Comparison of ENCODE assay signal across 19 cellular contexts in the genomic region with DNA sequence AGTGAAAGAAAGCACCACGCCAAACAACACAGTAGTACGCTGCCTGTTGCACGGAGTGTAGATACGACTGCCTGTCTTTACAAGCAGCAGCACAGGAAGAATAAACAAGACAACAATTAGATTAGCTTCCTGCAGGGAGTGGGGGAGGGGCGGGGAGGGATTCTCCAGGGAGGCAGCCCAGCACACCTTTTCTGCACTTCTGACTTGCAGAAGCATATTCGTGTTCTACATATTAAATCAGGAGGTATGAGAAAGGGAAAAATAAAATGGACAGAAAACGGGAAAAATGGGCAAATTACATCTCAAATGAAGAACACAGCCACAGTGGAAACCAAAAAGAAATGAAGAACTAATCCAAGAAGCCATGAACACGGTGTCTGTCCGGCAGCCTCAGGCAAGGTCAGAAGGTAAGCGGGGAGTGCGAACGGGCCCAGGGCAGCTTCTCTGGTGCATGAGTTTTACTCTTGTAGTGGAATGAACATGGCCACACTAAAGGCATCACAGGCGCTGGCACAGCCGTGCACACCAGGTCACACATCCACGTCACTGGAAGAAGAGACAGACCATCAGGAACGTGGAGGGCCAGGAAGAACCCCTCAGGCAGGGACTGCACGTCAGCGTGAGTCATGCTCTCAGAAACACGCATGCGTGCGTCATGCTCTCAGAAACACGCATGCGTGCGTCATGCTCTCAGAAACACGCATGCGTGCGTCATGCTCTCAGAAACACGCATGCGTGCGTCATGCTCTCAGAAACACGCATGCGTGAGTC. TPM values are rescaled to one million over a fixed set of nuclear protein-coding genes. Genes with fewer than 3 reads are reported as not detected.
DNase-seq lines count a peak whose midpoint lies in the region; ATAC-seq and TF ChIP-seq lines count a peak whose summit lies in the region.
"Had no signal": no experiment of that assay in that cellular context is flagged by ENCODE, and none has a peak within 500 bp of the region (broad histone marks: within the 10 kb centered on the region; RNA-seq: fewer than 3 reads in every experiment).

No MANE protein-coding gene starts in this region.

- peak overlapping the region; percentile 81 for H3K4me2 ChIP-seq in neural progenitor cell

- H3K9me3 ChIP-seq in HUES6 (ENCODE audit: control insufficient read depth, insufficient read depth, low read depth, low read length) (peaks cover 11% of the 10 kb centered on the region), neural progenitor cell (ENCODE audit: low read depth) (no peaks in the 10 kb centered on the region)

- peaks cover 11% of the 10 kb centered on the region for H3K9me3 Mint-ChIP-seq in neural progenitor cell
- H3K9me3 Mint-ChIP-seq in activated CD8-positive, alpha-beta memory T cell treated with anti-CD3 and anti-CD28 coated beads, Interleukin-2, amount 10 ng/mL, durations not matched to agents 7 days and 5 days (ENCODE audit: low read depth) = peaks cover 2% of the 10 kb centered on the region
- H3K9me3 Mint-ChIP-seq: natural killer cell had no signal

- H3K79me2 ChIP-seq in neural progenitor cell (ENCODE audit: low read depth) = no peaks in the 10 kb centered on the region

- no peak for ATAC-seq in HG02571 (IDR thresholded peaks at IDR 0.05; ENCODE audit: unreplicated experiment)
- no peak for ATAC-seq in activated CD8-positive, alpha-beta memory T cell treated with anti-CD3 and anti-CD28 coated beads, Interleukin-2, amount 10 ng/mL, durations not matched to agents 7 days and 5 days
- ATAC-seq: activated T-cell treated with anti-CD3 and anti-CD28 coated beads, Interleukin-2, amount 50 U/mL, for 72 hours; natural killer cell; stimulated activated naive B cell treated with anti-CD40 and anti-IgM and Interleukin-4, amounts not matched to agents 10 μg/mL and 1 μg/mL and 100 μg/mL, for 72 hours had no signal

- H3K9ac ChIP-seq in HUES6 (ENCODE audit: low read length) (no peak overlapping the region), neural progenitor cell (no peak overlapping the region)

- peaks cover 25% of the 10 kb centered on the region for H3K4me1 ChIP-seq in HUES6 (ENCODE audit: control insufficient read depth, insufficient read depth, low read length)
- H3K4me1 ChIP-seq in neural progenitor cell = peaks cover 28% of the 10 kb centered on the region

- peak overlapping the region; percentile 29 for H3K4me3 ChIP-seq in HUES6 (ENCODE audit: low read depth, low read length)
- peak overlapping the region; percentile 32 for H3K4me3 ChIP-seq in neural progenitor cell
- H3K4me3 ChIP-seq: dorsolateral prefrontal cortex, esophagus muscularis mucosa, upper lobe of left lung had no signal

- peaks cover 48% of the 10 kb centered on the region for H3K27me3 Mint-ChIP-seq in neural progenitor cell (ENCODE audit: insufficient read depth, low read depth)
- H3K27me3 Mint-ChIP-seq in activated CD8-positive, alpha-beta memory T cell treated with anti-CD3 and anti-CD28 coated beads, Interleukin-2, amount 10 ng/mL, durations not matched to agents 7 days and 5 days = peaks cover 22% of the 10 kb centered on the region

- peaks cover 30% of the 10 kb centered on the region for H3K4me1 Mint-ChIP-seq in neural progenitor cell
- no peaks in the 10 kb centered on the region for H3K4me1 Mint-ChIP-seq in activated CD8-positive, alpha-beta memory T cell treated with anti-CD3 and anti-CD28 coated beads, Interleukin-2, amount 10 ng/mL, durations not matched to agents 7 days and 5 days
- H3K4me1 Mint-ChIP-seq: activated CD4-positive, alpha-beta memory T cell treated with anti-CD3 and anti-CD28 coated beads, Interleukin-2, amount 10 ng/mL, durations not matched to agents 7 days and 5 days had no signal

- TF ChIP-seq CTCF in neural progenitor cell (IDR thresholded peaks at IDR 0.05) = no peak

- H3K36me3 Mint-ChIP-seq in neural progenitor cell = no peaks in the 10 kb centered on the region
- H3K36me3 Mint-ChIP-seq in activated CD8-positive, alpha-beta memory T cell treated with anti-CD3 and anti-CD28 coated beads, Interleukin-2, amount 10 ng/mL, durations not matched to agents 7 days and 5 days = peaks cover 2% of the 10 kb centered on the region
- H3K36me3 Mint-ChIP-seq: activated naive CD8-positive, alpha-beta T cell; natural killer cell had no signal

- H3K27ac ChIP-seq in HUES6 (ENCODE audit: low read depth, low read length) (no peak overlapping the region), neural progenitor cell (no peak overlapping the region)
- H3K27ac ChIP-seq: dorsolateral prefrontal cortex, esophagus muscularis mucosa, upper lobe of left lung had no signal

- DNase-seq in ELR (ENCODE audit: low read depth) = peak; percentile 20
- peak; percentile 85 for DNase-seq in SK-N-DZ (ENCODE audit: low spot score)
- DNase-seq in neural progenitor cell (ENCODE audit: low spot score) = peak; percentile 58
- no peak for DNase-seq in epidermal melanocyte (ENCODE audit: insufficient read length, low spot score)
- DNase-seq in midbrain (lab: John Stamatoyannopoulos, UW) = no peak
- DNase-seq in activated CD8-positive, alpha-beta memory T cell treated with anti-CD3 and anti-CD28 coated beads, Interleukin-2, amount 10 ng/mL, durations not matched to agents 7 days and 5 days = no peak
- DNase-seq: activated CD4-positive, alpha-beta memory T cell treated with anti-CD3 and anti-CD28 coated beads, Interleukin-2, amount 10 ng/mL, durations not matched to agents 7 days and 5 days; activated T-cell treated with anti-CD3 and anti-CD28 coated beads, Interleukin-2, amount 50 U/mL, for 72 hours; DMS153; dorsolateral prefrontal cortex; natural killer cell; NCI-H1694; NCI-H345; stimulated activated naive B cell treated with anti-CD40 and anti-IgM and Interleukin-4, amounts not matched to agents 10 μg/mL and 1 μg/mL and 100 μg/mL, for 72 hours; upper lobe of left lung had no signal

- peaks cover 23% of the 10 kb centered on the region for H3F3A ChIP-seq in neural progenitor cell (ENCODE audit: low read depth)

- peaks cover 57% of the 10 kb centered on the region; the same call in 1 of the 2 replicates for H3K27me3 ChIP-seq in HUES6 (ENCODE audit: control insufficient read depth, insufficient read depth, low read length)
- peaks cover 59% of the 10 kb centered on the region for H3K27me3 ChIP-seq in neural progenitor cell

- H2AFZ ChIP-seq in neural progenitor cell (replicated peaks) = no peak overlapping the region

- no peak overlapping the region for H3K27ac Mint-ChIP-seq in neural progenitor cell
- H3K27ac Mint-ChIP-seq in activated CD8-positive, alpha-beta memory T cell treated with anti-CD3 and anti-CD28 coated beads, Interleukin-2, amount 10 ng/mL, durations not matched to agents 7 days and 5 days = no peak overlapping the region
- H3K27ac Mint-ChIP-seq: activated CD4-positive, alpha-beta memory T cell treated with anti-CD3 and anti-CD28 coated beads, Interleukin-2, amount 10 ng/mL, durations not matched to agents 7 days and 5 days; activated naive CD8-positive, alpha-beta T cell; activated T-cell treated with anti-CD3 and anti-CD28 coated beads, Interleukin-2, amount 50 U/mL, for 72 hours; natural killer cell; stimulated activated naive B cell treated with anti-CD40 and anti-IgM and Interleukin-4, amounts not matched to agents 10 μg/mL and 1 μg/mL and 100 μg/mL, for 72 hours had no signal

- H3K4me3 Mint-ChIP-seq in neural progenitor cell = no peak overlapping the region
- no peak overlapping the region for H3K4me3 Mint-ChIP-seq in activated CD8-positive, alpha-beta memory T cell treated with anti-CD3 and anti-CD28 coated beads, Interleukin-2, amount 10 ng/mL, durations not matched to agents 7 days and 5 days
- H3K4me3 Mint-ChIP-seq: activated CD4-positive, alpha-beta memory T cell treated with anti-CD3 and anti-CD28 coated beads, Interleukin-2, amount 10 ng/mL, durations not matched to agents 7 days and 5 days; activated naive CD8-positive, alpha-beta T cell; activated T-cell treated with anti-CD3 and anti-CD28 coated beads, Interleukin-2, amount 50 U/mL, for 72 hours; natural killer cell; stimulated activated naive B cell treated with anti-CD40 and anti-IgM and Interleukin-4, amounts not matched to agents 10 μg/mL and 1 μg/mL and 100 μg/mL, for 72 hours had no signal

- no peaks in the 10 kb centered on the region for H3K36me3 ChIP-seq in HUES6 (ENCODE audit: control insufficient read depth, insufficient read depth, low read length)
- H3K36me3 ChIP-seq in neural progenitor cell = no peaks in the 10 kb centered on the region
- H3K36me3 ChIP-seq: esophagus muscularis mucosa, upper lobe of left lung had no signal

- peaks cover 3% of the 10 kb centered on the region for H4K20me1 ChIP-seq in neural progenitor cell (ENCODE audit: low read depth)

- CTCF ChIA-PET in activated CD8-positive, alpha-beta memory T cell treated with anti-CD3 and anti-CD28 coated beads, Interleukin-2, amount 10 ng/mL, durations not matched to agents 7 days and 5 days (lab: Charles Lee) = no interaction called here

RNA-seq across cellular contexts. Expression of gene ADRA2C, which starts 20.1 kb away (rescaled TPM):
- polyA plus RNA-seq in SK-N-DZ (2014; cell fraction: cytosol; rRNA removed) = 8.4 and 13.6 TPM in 2 replicates
- 5.9 and 7.5 TPM in 2 replicates for polyA plus RNA-seq in SK-N-DZ (2014; cell fraction: nucleus; rRNA removed)
- 2.5 and 12.9 TPM in 2 replicates for total RNA-seq in neural progenitor cell (ENCODE audit: low replicate concordance)
- not detected for total RNA-seq in activated CD8-positive, alpha-beta memory T cell treated with anti-CD3 and anti-CD28 coated beads, Interleukin-2, amount 10 ng/mL, durations not matched to agents 7 days and 5 days
- total RNA-seq: activated CD4-positive, alpha-beta memory T cell treated with anti-CD3 and anti-CD28 coated beads, Interleukin-2, amount 10 ng/mL, durations not matched to agents 7 days and 5 days; activated T-cell treated with anti-CD3 and anti-CD28 coated beads, Interleukin-2, amount 50 U/mL, for 72 hours; natural killer cell had no signal

Comparison
In these comparisons a context has a peak if more than half of its experiments do, and no peak if none do; other contexts are left out.
1. DNase-seq: peak in ELR (single experiment), SK-N-DZ (single experiment) and neural progenitor cell (single experiment); none in epidermal melanocyte (single experiment), midbrain (single experiment) and activated CD8-positive, alpha-beta memory T cell treated with anti-CD3 and anti-CD28 coated beads, Interleukin-2, amount 10 ng/mL, durations not matched to agents 7 days and 5 days (single experiment).